ENCODE assay signal across 14 cellular contexts in genomic region chr5:149323235-149324205, GRCh38. TPM values are rescaled to one million over a fixed set of nuclear protein-coding genes. Genes with fewer than 3 reads are reported as not detected.
DNase-seq lines count a peak whose midpoint lies in the region; ATAC-seq and TF ChIP-seq lines count a peak whose summit lies in the region.
"Had no signal": no experiment of that assay in that cellular context is flagged by ENCODE, and none has a peak within 500 bp of the region (broad histone marks: within the 10 kb centered on the region; RNA-seq: fewer than 3 reads in every experiment).

No MANE protein-coding gene starts in this region.

- ATAC-seq in foreskin keratinocyte: no peak

- H3K4me1 ChIP-seq in adipocyte (ENCODE audit: control insufficient read depth, insufficient read depth, low read length) (peaks cover 54% of the 10 kb centered on the region), foreskin keratinocyte (peaks cover 34% of the 10 kb centered on the region)

- H3K27me3 ChIP-seq in adipocyte (replicated peaks; ENCODE audit: control insufficient read depth, insufficient read depth, low read length) (no peaks in the 10 kb centered on the region), foreskin keratinocyte (no peaks in the 10 kb centered on the region)
- H3K27me3 ChIP-seq: BLaER1 treated with 17β-estradiol and CSF1 and Interleukin-3, amounts not matched to agents 10 nM and 100 nM had no signal

- peaks cover 20% of the 10 kb centered on the region for H3K36me3 ChIP-seq in adipocyte (ENCODE audit: control insufficient read depth, insufficient read depth, low read length, severe bottlenecking)

- no peaks in the 10 kb centered on the region for H3K9me3 ChIP-seq in adipocyte (ENCODE audit: control insufficient read depth, low read length)
- H3K9me3 ChIP-seq: mucosa of descending colon had no signal

- H3K4me3 ChIP-seq in adipocyte (ENCODE audit: low read length): peak overlapping the region; percentile 17
- H3K4me3 ChIP-seq in skeletal muscle cell (ENCODE audit: low read depth, low read length): no peak overlapping the region
- H3K4me3 ChIP-seq: BLaER1 treated with 17β-estradiol and CSF1 and Interleukin-3, amounts not matched to agents 10 nM and 100 nM; mucosa of descending colon; skin epidermis had no signal

- DNase-seq in adipocyte (ENCODE audit: low read depth) (peak; percentile 66), foreskin keratinocyte (no peak), skeletal muscle cell (ENCODE audit: low read depth) (peak; percentile 53), NCI-H2196 (lab: John Stamatoyannopoulos, UW; ENCODE audit: unreplicated experiment) (no peak), COR-L47 (lab: John Stamatoyannopoulos, UW) (no peak)
- DNase-seq in stimulated activated CD4-positive, alpha-beta T cell treated with anti-CD3 and anti-CD28 coated beads, Interleukin-2, amount 100 ng/mL, for 24 hours: no peak
- DNase-seq: effector CD4-positive, alpha-beta T cell; NCI-H1694; NCI-H774; SIG-M5 had no signal

- no peak for TF ChIP-seq CTCF in foreskin keratinocyte (conservative IDR thresholded peaks at IDR 0.05)

- H3K27ac ChIP-seq in foreskin keratinocyte: peak overlapping the region; percentile 28
- H3K27ac ChIP-seq: BLaER1 treated with 17β-estradiol and CSF1 and Interleukin-3, amounts not matched to agents 10 nM and 100 nM had no signal

- peak overlapping the region; percentile 84 for H3K9ac ChIP-seq in adipocyte (ENCODE audit: low read length)

RNA-seq across cellular contexts. Expression of gene GRPEL2, which starts 21.8 kb away (rescaled TPM):
- 24.9 and 25.2 TPM in 2 replicates for total RNA-seq in foreskin keratinocyte
- 7.7 and 9.5 TPM in 2 replicates for polyA plus RNA-seq in foreskin keratinocyte

RNA-seq across cellular contexts. Expression of gene PCYOX1L, which starts 34.3 kb away (rescaled TPM):
- total RNA-seq in foreskin keratinocyte: 6.8 and 7.0 TPM in 2 replicates
- 4.7 and 6.0 TPM in 2 replicates for polyA plus RNA-seq in foreskin keratinocyte

RNA-seq across cellular contexts. Expression of gene AFAP1L1, which starts 51.9 kb away (rescaled TPM):
- total RNA-seq in foreskin keratinocyte: 16.5 and 16.6 TPM in 2 replicates
- 9.8 and 10.1 TPM in 2 replicates for polyA plus RNA-seq in foreskin keratinocyte
- polyA plus RNA-seq: IgD-negative memory B cell had no signal

RNA-seq across cellular contexts. Expression of gene IL17B, which starts 55.6 kb away (rescaled TPM):
- total RNA-seq in foreskin keratinocyte: not detected in 2 replicates
- not detected in 2 replicates for polyA plus RNA-seq in foreskin keratinocyte
- polyA plus RNA-seq: IgD-negative memory B cell had no signal

Comparison
In these comparisons a context has a peak if more than half of its experiments do, and no peak if none do; other contexts are left out.
1. DNase-seq: peak in adipocyte (single experiment) and skeletal muscle cell (single experiment); none in foreskin keratinocyte (0 of 2), stimulated activated CD4-positive, alpha-beta T cell treated with anti-CD3 and anti-CD28 coated beads, Interleukin-2, amount 100 ng/mL, for 24 hours (0 of 2), NCI-H2196 (single experiment) and COR-L47 (single experiment).